9 cellular contexts compared by ENCODE assay signal in the genomic region with DNA sequence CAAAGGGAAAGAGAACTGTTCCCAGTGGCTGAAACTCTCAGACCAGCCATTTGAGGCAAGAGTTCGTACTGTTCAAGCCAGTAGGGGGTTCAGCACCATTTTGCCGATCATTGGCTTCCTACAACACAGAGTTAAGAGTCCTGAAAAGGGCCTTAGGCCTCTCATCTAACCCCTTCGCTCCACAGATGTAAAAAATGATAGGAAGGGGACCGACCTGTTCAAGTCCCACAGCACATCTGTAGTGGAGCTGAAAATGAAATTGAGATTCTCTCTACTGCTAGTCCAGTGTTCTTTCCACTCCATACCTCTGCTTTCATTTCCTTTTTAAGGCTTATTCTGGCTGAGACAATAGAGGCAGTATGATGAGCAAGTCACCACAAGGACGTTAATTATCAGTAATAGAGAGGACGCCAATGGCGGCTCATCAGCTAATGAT. TPM values are rescaled to one million over a fixed set of nuclear protein-coding genes. Genes with fewer than 3 reads are reported as not detected.
DNase-seq lines count a peak whose midpoint lies in the region; ATAC-seq and TF ChIP-seq lines count a peak whose summit lies in the region.
"Had no signal": no experiment of that assay in that cellular context is flagged by ENCODE, and none has a peak within 500 bp of the region (broad histone marks: within the 10 kb centered on the region; RNA-seq: fewer than 3 reads in every experiment).

No MANE protein-coding gene starts in this region.

- H3K27me3 ChIP-seq in Karpas-422 (ENCODE audit: low read length) (no peaks in the 10 kb centered on the region), heart right ventricle (no peaks in the 10 kb centered on the region), tibial artery (no peaks in the 10 kb centered on the region)

- H3K4me3 ChIP-seq in Karpas-422 (ENCODE audit: low read length) (no peak overlapping the region), heart right ventricle (peak overlapping the region; percentile 29 to 63 (median 48)), tibial artery (peak overlapping the region; percentile 58 to 59)

- WGBS in heart right ventricle, 2 donors = 40 to 45% methylated on average over 7 of the region's 7 CpGs

- no peaks in the 10 kb centered on the region for H3K36me3 ChIP-seq in Karpas-422 (ENCODE audit: insufficient read depth, low read length)
- no peaks in the 10 kb centered on the region for H3K36me3 ChIP-seq in heart right ventricle
- no peaks in the 10 kb centered on the region for H3K36me3 ChIP-seq in tibial artery

- peak; percentile 60 for ATAC-seq in GM19455 (IDR thresholded peaks at IDR 0.05; ENCODE audit: unreplicated experiment)
- peak; percentile 36 to 60 (median 54) for ATAC-seq in heart right ventricle

- TF ChIP-seq CTCF in heart right ventricle (IDR thresholded peaks at IDR 0.05) = peak in 1 of 9 donors; percentile 30
- no peak for TF ChIP-seq CTCF in tibial artery (IDR thresholded peaks at IDR 0.05)

- no peaks in the 10 kb centered on the region for H3K79me2 ChIP-seq in Karpas-422 (ENCODE audit: low read length)

- no peak overlapping the region for H3K4me2 ChIP-seq in Karpas-422 (ENCODE audit: low read depth, low read length, poor library complexity, severe bottlenecking)

- no peaks in the 10 kb centered on the region for H3K9me2 ChIP-seq in Karpas-422 (replicated peaks; ENCODE audit: insufficient read depth, low read length)

- DNase-seq in Karpas-422 (peak; percentile 30), heart right ventricle (no peak), tibial artery (peak in 1 of 2 donors; percentile 43), NCI-H1436 (lab: John Stamatoyannopoulos, UW) (no peak), germinal center (ENCODE audit: low spot score) (no peak), mucosa of gallbladder (ENCODE audit: low spot score) (no peak)
- no peak for DNase-seq in stimulated activated CD4-positive, alpha-beta T cell treated with anti-CD3 and anti-CD28 coated beads, Interleukin-4, amount 100 ng/mL, for 24 hours
- DNase-seq: NCI-H2081 had no signal

- no peaks in the 10 kb centered on the region for H3K9me3 ChIP-seq in Karpas-422 (ENCODE audit: low read length)
- no peaks in the 10 kb centered on the region for H3K9me3 ChIP-seq in heart right ventricle
- no peaks in the 10 kb centered on the region for H3K9me3 ChIP-seq in tibial artery

- intact Hi-C loops in heart right ventricle (cut with DNase I) = loop anchor here in 5 of 10 donors (5.0 to 10.0 kb wide), 7 partner anchors 44 to 121 kb away; no protein-coding TSS in a partner anchor
- intact Hi-C loops in tibial artery (cut with DNase I; ENCODE audit: low total_unique reads) = loop anchor here (5.0 kb wide), 1 partner anchor 71 kb away; the partner anchor contains the start of gene UAP1

- no peak overlapping the region for H3K9ac ChIP-seq in Karpas-422 (ENCODE audit: low read length)

- no peaks in the 10 kb centered on the region for H4K20me1 ChIP-seq in Karpas-422 (ENCODE audit: insufficient read depth, low read depth, low read length)

- no peaks in the 10 kb centered on the region for H3K4me1 ChIP-seq in Karpas-422 (ENCODE audit: low read length)
- peaks cover 3 to 36% (median 16%) of the 10 kb centered on the region in 9 donors for H3K4me1 ChIP-seq in heart right ventricle
- H3K4me1 ChIP-seq in tibial artery = peaks cover 0 to 54% (median 26%) of the 10 kb centered on the region in 4 donors

- H2AFZ ChIP-seq in Karpas-422 (ENCODE audit: low read length) = no peak overlapping the region

- H3K27ac ChIP-seq in Karpas-422 (ENCODE audit: low read length) = no peak overlapping the region
- H3K27ac ChIP-seq in heart right ventricle = peak overlapping the region; percentile 63 to 88 (median 78)
- peak overlapping the region; percentile 83 for H3K27ac ChIP-seq in tibial artery

RNA-seq across cellular contexts. Expression of gene DDR2, which starts 1.1 kb away (rescaled TPM):
- total RNA-seq in Karpas-422 (2014; rRNA removed; shearing (Covaris generic); ENCODE audit: low replicate concordance) = 0.43 and 0.67 TPM in 2 replicates
- 10 to 100 TPM; 16.1 to 32.0 (median 22.9) TPM for total RNA-seq in heart right ventricle
- polyA plus RNA-seq in heart right ventricle = 1 to 10 TPM; 5.1 to 9.3 TPM
- total RNA-seq in mucosa of gallbladder = 48.3 TPM

Comparison
In these comparisons a context has a peak if more than half of its experiments do, and no peak if none do; other contexts are left out.
1. RNA of gene DDR2, which starts 1.1 kb away (total RNA-seq): 48.3 TPM in mucosa of gallbladder (single experiment) and 16.1 to 32.0 TPM in heart right ventricle; 0.43 to 0.67 TPM in Karpas-422; every median in the first group is over 10 times any median in the second.